In the genomic region with DNA sequence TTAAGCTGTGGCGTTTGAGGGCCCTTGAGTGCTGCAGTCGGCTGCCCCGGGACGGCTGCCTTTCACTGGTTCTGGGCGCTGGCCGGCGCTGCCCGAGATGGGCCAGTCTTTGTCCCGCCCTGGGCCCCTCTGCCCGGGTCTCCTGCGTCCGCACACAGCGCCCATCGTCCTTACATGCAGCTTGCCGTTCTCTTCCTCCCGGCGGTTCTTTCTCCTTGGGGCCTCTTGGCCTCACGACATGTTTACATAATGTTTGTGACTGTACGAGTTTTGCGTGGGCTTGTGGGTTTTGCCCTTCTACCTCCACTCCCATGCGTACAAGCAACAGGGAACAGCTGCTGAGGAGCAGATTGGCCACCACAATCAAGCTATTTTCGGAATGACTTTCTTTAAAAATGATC, we compare ENCODE assay signal across 8 cellular contexts. TPM values are rescaled to one million over a fixed set of nuclear protein-coding genes. Genes with fewer than 3 reads are reported as not detected.
DNase-seq lines count a peak whose midpoint lies in the region; ATAC-seq and TF ChIP-seq lines count a peak whose summit lies in the region.

No MANE protein-coding gene starts in this region.

- no peak for TF ChIP-seq CTCF in activated B cell treated with CpG ODN at 0.5 μM for 24 hours (IDR thresholded peaks at IDR 0.05)

- peak; percentile 69 for DNase-seq in GM03348 (ENCODE audit: low spot score)
- DNase-seq in HS-5 (ENCODE audit: low read depth) = peak; percentile 20
- DNase-seq in activated B cell treated with CpG ODN at 0.5 μM for 24 hours = no peak
- DNase-seq in effector CD8-positive, alpha-beta T cell (lab: John Stamatoyannopoulos, UW) = peak; percentile 17
- DNase-seq in lung microvascular endothelial cell (ENCODE audit: low read depth in 2 of 2) = peak; percentile 52 to 63
- DNase-seq in stimulated activated CD8-positive, alpha-beta memory T cell treated with anti-CD3 and anti-CD28 coated beads, Interleukin-4, amount 100 ng/mL, for 24 hours (ENCODE audit: low read depth) = peak; percentile 11
- DNase-seq in GDM1 (lab: John Stamatoyannopoulos, UW) = no peak

- peaks cover 28% of the 10 kb centered on the region for H3K4me1 Mint-ChIP-seq in activated B cell treated with CpG ODN at 0.5 μM for 24 hours

- peaks cover 3% of the 10 kb centered on the region for H3K27me3 Mint-ChIP-seq in activated B cell treated with CpG ODN at 0.5 μM for 24 hours

- H3K4me3 Mint-ChIP-seq in activated B cell treated with CpG ODN at 0.5 μM for 24 hours = peak overlapping the region; percentile 95

- H3K27ac Mint-ChIP-seq in activated B cell treated with CpG ODN at 0.5 μM for 24 hours = peak overlapping the region; percentile 97

- peak; percentile 31 for ATAC-seq in GM21515 (IDR thresholded peaks at IDR 0.05; ENCODE audit: unreplicated experiment)
- ATAC-seq in activated B cell treated with CpG ODN at 0.5 μM for 24 hours (ENCODE audit: low read depth) = peak; percentile 16

- CTCF ChIA-PET in activated B cell treated with CpG ODN at 0.5 μM for 24 hours (lab: Charles Lee) = interaction anchor here (1.1 to 4.0 kb wide), 5 partner anchors 32 to 498 kb away, joined by 4 to 50 read pairs (median 19); no protein-coding TSS in a partner anchor

- POLR2A ChIA-PET in activated B cell treated with CpG ODN at 0.5 μM for 24 hours (lab: Charles Lee) = interaction anchor here (1.0 to 3.3 kb wide), 8 partner anchors 17 to 682 kb away, joined by 5 to 64 read pairs (median 7); a partner anchor contains a TSS

- peaks cover 2% of the 10 kb centered on the region for H3K36me3 Mint-ChIP-seq in activated B cell treated with CpG ODN at 0.5 μM for 24 hours (ENCODE audit: low read depth)

- no peaks in the 10 kb centered on the region for H3K9me3 Mint-ChIP-seq in activated B cell treated with CpG ODN at 0.5 μM for 24 hours

- intact Hi-C loops in activated B cell treated with CpG ODN at 0.5 μM for 24 hours (cut with micrococcal nuclease) = loop anchor here (2.0 to 10.0 kb wide), 6 partner anchors 260 to 1232 kb away; a partner anchor contains a TSS

RNA-seq across cellular contexts. Expression of a gene that starts 0.6 kb away (rescaled TPM):
- total RNA-seq in activated B cell treated with CpG ODN at 0.5 μM for 24 hours = 89.6 and 109 TPM in 2 replicates
- total RNA-seq in lung microvascular endothelial cell = 212 and 217 TPM in 2 replicates

Comparison
In these comparisons a context has a peak if more than half of its experiments do, and no peak if none do; other contexts are left out.
1. DNase-seq: peak in GM03348 (single experiment), HS-5 (single experiment), effector CD8-positive, alpha-beta T cell (single experiment), lung microvascular endothelial cell (2 of 2) and stimulated activated CD8-positive, alpha-beta memory T cell treated with anti-CD3 and anti-CD28 coated beads, Interleukin-4, amount 100 ng/mL, for 24 hours (single experiment); none in activated B cell treated with CpG ODN at 0.5 μM for 24 hours (single experiment) and GDM1 (single experiment).